ENCODE assay signal across 8 cellular contexts in the genomic region with DNA sequence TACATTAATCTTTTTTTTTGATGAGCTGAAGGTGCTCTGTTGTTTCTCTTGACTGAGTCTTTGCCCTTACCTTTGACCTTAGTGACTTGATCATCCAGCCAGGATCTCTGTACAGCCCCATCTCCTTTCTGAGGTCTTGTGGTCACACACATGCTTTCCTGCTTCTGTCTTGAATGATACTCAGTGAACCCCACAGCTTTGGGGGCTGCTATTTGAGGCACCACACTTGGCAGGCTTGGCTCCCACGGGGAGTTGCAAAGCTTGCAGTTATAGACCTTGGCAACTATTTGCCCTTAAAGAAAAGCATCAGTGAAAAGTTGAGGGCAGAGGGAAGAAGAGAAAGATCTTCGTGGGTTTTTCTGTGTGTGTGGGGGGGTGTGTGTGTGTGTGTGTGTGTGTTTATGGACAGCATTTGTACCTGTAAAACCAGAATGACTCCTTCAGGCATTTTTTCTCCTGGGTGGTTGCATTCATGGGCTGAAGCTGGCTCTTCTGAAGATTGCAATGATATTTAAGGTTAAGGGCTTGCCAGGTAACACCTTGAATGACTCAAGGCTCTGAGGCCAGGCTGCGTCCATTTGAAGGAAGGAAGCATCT.
DNase-seq lines count a peak whose midpoint lies in the region; ATAC-seq, FAIRE-seq and TF ChIP-seq lines count a peak whose summit lies in the region.

No MANE protein-coding gene starts in this region.

- H3K36me3 ChIP-seq in psoas muscle (ENCODE audit: insufficient read depth in 1 of 2, low read depth in 1 of 2) (no peaks in the 10 kb centered on the region), tibial artery (no peaks in the 10 kb centered on the region)

- H3K4me1 ChIP-seq in psoas muscle (peaks cover 64% of the 10 kb centered on the region), tibial artery (peaks cover 0 to 9% (median 0%) of the 10 kb centered on the region in 4 donors)

- H3K9me3 Mint-ChIP-seq in activated T-helper 17 cell treated with anti-CD3 and anti-CD28 coated beads, Interleukin-2, amount 50 U/mL, for 72 hours = no peaks in the 10 kb centered on the region

- H3K27ac ChIP-seq in psoas muscle = peak overlapping the region; percentile 82
- H3K27ac ChIP-seq in tibial artery = no peak overlapping the region

- H3K9me3 ChIP-seq in psoas muscle (no peaks in the 10 kb centered on the region), tibial artery (no peaks in the 10 kb centered on the region)

- H3K27ac Mint-ChIP-seq in activated T-helper 17 cell treated with anti-CD3 and anti-CD28 coated beads, Interleukin-2, amount 50 U/mL, for 72 hours = peak overlapping the region; percentile 74

- peaks cover 42% of the 10 kb centered on the region for H3K4me1 Mint-ChIP-seq in activated T-helper 17 cell treated with anti-CD3 and anti-CD28 coated beads, Interleukin-2, amount 50 U/mL, for 72 hours

- H3K4me3 ChIP-seq in psoas muscle = no peak overlapping the region
- H3K4me3 ChIP-seq in tibial artery = no peak overlapping the region

- FAIRE-seq in urothelium cell line (lab: Jason Lieb, UNC) = no peak

- H3K27me3 ChIP-seq in psoas muscle (ENCODE audit: insufficient read depth in 3 of 3, low read length in 2 of 3) = no peaks in the 10 kb centered on the region
- H3K27me3 ChIP-seq in tibial artery = no peaks in the 10 kb centered on the region

- no peak for TF ChIP-seq CTCF in psoas muscle (IDR thresholded peaks at IDR 0.05)
- no peak for TF ChIP-seq CTCF in tibial artery (IDR thresholded peaks at IDR 0.05)

- no peak for DNase-seq in psoas muscle
- no peak for DNase-seq in urothelium cell line (ENCODE audit: low spot score)
- DNase-seq in tibial artery = no peak
- no peak for DNase-seq in NCI-H69 (lab: John Stamatoyannopoulos, UW)

- H3K36me3 Mint-ChIP-seq in activated T-helper 17 cell treated with anti-CD3 and anti-CD28 coated beads, Interleukin-2, amount 50 U/mL, for 72 hours (ENCODE audit: low read depth) = peaks cover 7% of the 10 kb centered on the region

- peak overlapping the region; percentile 12 for H3K4me3 Mint-ChIP-seq in activated T-helper 17 cell treated with anti-CD3 and anti-CD28 coated beads, Interleukin-2, amount 50 U/mL, for 72 hours

- intact Hi-C loops in psoas muscle (cut with DNase I) (no loop called here), tibial artery (cut with DNase I; ENCODE audit: low total_unique reads) (no loop called here)

- no peaks in the 10 kb centered on the region for H3K27me3 Mint-ChIP-seq in activated T-helper 17 cell treated with anti-CD3 and anti-CD28 coated beads, Interleukin-2, amount 50 U/mL, for 72 hours

- 49 to 65% (median 56%) methylated on average over 3 of the region's 3 CpGs for WGBS in psoas muscle, 3 donors

- ATAC-seq in GM18907 (IDR thresholded peaks at IDR 0.05; ENCODE audit: unreplicated experiment) = peak; percentile 60
- peak; percentile 50 for ATAC-seq in HG02763 (IDR thresholded peaks at IDR 0.05; ENCODE audit: unreplicated experiment)
- ATAC-seq in activated T-helper 17 cell treated with anti-CD3 and anti-CD28 coated beads, Interleukin-2, amount 50 U/mL, for 72 hours (replicated peaks) = peak; percentile 85
- no peak for ATAC-seq in psoas muscle
- no peak for ATAC-seq in SK-N-SH treated with all-trans-retinoic acid at 6 μM for 48 hours

TF ChIP-seq in SK-N-SH treated with all-trans-retinoic acid at 6 μM for 48 hours, 23 proteins besides CTCF, POLR2A, EP300 and RAD21:
- TF ChIP-seq OSR1 (CRISPR knock-in tag; IDR thresholded peaks at IDR 0.05) = no peak
- no peak for TF ChIP-seq BACH2 (CRISPR knock-in tag; IDR thresholded peaks at IDR 0.05; ENCODE audit: borderline replicate concordance)
- no peak for TF ChIP-seq CSDC2 (CRISPR knock-in tag; IDR thresholded peaks at IDR 0.05)
- TF ChIP-seq, protein P1, sequence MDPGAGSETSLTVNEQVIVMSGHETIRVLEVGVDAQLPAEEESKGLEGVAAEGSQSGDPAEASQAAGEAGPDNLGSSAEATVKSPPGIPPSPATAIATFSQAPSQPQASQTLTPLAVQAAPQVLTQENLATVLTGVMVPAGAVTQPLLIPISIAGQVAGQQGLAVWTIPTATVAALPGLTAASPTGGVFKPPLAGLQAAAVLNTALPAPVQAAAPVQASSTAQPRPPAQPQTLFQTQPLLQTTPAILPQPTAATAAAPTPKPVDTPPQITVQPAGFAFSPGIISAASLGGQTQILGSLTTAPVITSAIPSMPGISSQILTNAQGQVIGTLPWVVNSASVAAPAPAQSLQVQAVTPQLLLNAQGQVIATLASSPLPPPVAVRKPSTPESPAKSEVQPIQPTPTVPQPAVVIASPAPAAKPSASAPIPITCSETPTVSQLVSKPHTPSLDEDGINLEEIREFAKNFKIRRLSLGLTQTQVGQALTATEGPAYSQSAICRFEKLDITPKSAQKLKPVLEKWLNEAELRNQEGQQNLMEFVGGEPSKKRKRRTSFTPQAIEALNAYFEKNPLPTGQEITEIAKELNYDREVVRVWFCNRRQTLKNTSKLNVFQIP (CRISPR knock-in tag; IDR thresholded peaks at IDR 0.05; ENCODE audit: borderline replicate concordance, low read depth) = no peak
- TF ChIP-seq RARB (CRISPR knock-in tag; IDR thresholded peaks at IDR 0.05) = no peak
- TF ChIP-seq ZFP30 (CRISPR knock-in tag; IDR thresholded peaks at IDR 0.05) = no peak
- TF ChIP-seq ARNTL (CRISPR knock-in tag; IDR thresholded peaks at IDR 0.05; ENCODE audit: borderline replicate concordance, low read depth) = no peak
- TF ChIP-seq ESRRG (CRISPR knock-in tag; IDR thresholded peaks at IDR 0.05) = no peak
- TF ChIP-seq, protein P2, sequence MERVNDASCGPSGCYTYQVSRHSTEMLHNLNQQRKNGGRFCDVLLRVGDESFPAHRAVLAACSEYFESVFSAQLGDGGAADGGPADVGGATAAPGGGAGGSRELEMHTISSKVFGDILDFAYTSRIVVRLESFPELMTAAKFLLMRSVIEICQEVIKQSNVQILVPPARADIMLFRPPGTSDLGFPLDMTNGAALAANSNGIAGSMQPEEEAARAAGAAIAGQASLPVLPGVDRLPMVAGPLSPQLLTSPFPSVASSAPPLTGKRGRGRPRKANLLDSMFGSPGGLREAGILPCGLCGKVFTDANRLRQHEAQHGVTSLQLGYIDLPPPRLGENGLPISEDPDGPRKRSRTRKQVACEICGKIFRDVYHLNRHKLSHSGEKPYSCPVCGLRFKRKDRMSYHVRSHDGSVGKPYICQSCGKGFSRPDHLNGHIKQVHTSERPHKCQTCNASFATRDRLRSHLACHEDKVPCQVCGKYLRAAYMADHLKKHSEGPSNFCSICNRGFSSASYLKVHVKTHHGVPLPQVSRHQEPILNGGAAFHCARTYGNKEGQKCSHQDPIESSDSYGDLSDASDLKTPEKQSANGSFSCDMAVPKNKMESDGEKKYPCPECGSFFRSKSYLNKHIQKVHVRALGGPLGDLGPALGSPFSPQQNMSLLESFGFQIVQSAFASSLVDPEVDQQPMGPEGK (CRISPR knock-in tag; IDR thresholded peaks at IDR 0.05; ENCODE audit: borderline replicate concordance) = no peak
- TF ChIP-seq, protein P3, sequence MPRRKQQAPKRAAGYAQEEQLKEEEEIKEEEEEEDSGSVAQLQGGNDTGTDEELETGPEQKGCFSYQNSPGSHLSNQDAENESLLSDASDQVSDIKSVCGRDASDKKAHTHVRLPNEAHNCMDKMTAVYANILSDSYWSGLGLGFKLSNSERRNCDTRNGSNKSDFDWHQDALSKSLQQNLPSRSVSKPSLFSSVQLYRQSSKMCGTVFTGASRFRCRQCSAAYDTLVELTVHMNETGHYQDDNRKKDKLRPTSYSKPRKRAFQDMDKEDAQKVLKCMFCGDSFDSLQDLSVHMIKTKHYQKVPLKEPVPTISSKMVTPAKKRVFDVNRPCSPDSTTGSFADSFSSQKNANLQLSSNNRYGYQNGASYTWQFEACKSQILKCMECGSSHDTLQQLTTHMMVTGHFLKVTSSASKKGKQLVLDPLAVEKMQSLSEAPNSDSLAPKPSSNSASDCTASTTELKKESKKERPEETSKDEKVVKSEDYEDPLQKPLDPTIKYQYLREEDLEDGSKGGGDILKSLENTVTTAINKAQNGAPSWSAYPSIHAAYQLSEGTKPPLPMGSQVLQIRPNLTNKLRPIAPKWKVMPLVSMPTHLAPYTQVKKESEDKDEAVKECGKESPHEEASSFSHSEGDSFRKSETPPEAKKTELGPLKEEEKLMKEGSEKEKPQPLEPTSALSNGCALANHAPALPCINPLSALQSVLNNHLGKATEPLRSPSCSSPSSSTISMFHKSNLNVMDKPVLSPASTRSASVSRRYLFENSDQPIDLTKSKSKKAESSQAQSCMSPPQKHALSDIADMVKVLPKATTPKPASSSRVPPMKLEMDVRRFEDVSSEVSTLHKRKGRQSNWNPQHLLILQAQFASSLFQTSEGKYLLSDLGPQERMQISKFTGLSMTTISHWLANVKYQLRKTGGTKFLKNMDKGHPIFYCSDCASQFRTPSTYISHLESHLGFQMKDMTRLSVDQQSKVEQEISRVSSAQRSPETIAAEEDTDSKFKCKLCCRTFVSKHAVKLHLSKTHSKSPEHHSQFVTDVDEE (CRISPR knock-in tag; IDR thresholded peaks at IDR 0.05) = no peak
- no peak for TF ChIP-seq ZNF565 (CRISPR knock-in tag; conservative IDR thresholded peaks at IDR 0.05; ENCODE audit: low read depth)
- no peak for TF ChIP-seq ZC3H10 (CRISPR knock-in tag; IDR thresholded peaks at IDR 0.05)
TF ChIP-seq in SK-N-SH treated with all-trans-retinoic acid at 6 μM for 48 hours: peak in this region for 0.

Comparison
In these comparisons a context has a peak if more than half of its experiments do, and no peak if none do; other contexts are left out.
1. ATAC-seq: peak in GM18907 (single experiment), HG02763 (single experiment) and activated T-helper 17 cell treated with anti-CD3 and anti-CD28 coated beads, Interleukin-2, amount 50 U/mL, for 72 hours (single experiment); none in psoas muscle (0 of 4) and SK-N-SH treated with all-trans-retinoic acid at 6 μM for 48 hours (single experiment).